8 cellular contexts compared by ENCODE assay signal in the genomic region with DNA sequence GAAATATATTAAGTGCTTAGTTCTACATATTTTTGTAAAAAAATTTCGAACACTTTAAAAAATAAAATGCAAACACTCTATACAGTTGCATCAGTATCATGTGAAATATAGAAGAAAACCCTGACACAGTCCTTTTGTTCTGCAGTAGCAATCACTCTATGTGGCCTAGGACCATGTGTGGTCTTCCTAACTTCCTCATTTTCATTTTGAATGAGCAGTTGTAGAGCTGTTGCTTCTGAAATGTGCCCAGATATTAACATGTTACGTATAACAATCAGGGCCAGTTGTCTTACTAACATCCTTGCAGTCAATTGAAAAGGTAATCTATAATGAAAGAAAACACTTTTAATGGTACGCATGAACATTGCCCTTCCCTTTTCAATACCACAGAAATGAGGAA.
A peak's percentile ranks its signal among the peaks of the same experiment; 100 is the strongest.
DNase-seq lines count a peak whose midpoint lies in the region; ATAC-seq and TF ChIP-seq lines count a peak whose summit lies in the region.
"Had no signal": no experiment of that assay in that cellular context is flagged by ENCODE, and none has a peak within 500 bp of the region (broad histone marks: within the 10 kb centered on the region; RNA-seq: fewer than 3 reads in every experiment).

No MANE protein-coding gene starts in this region.

- no peak for TF ChIP-seq CTCF in uterus (IDR thresholded peaks at IDR 0.05)

- H3K9me3 ChIP-seq in uterus: no peaks in the 10 kb centered on the region

- no peaks in the 10 kb centered on the region for H3K4me1 ChIP-seq in uterus

- H3K27me3 ChIP-seq in uterus: no peaks in the 10 kb centered on the region

- ATAC-seq in GM19351 (IDR thresholded peaks at IDR 0.05; ENCODE audit: unreplicated experiment) (peak; percentile 69), HG02870 (IDR thresholded peaks at IDR 0.05; ENCODE audit: unreplicated experiment) (peak; percentile 35), sciatic nerve (peak; percentile 65)

- no peak for TF ChIP-seq POLR2A in uterus (IDR thresholded peaks at IDR 0.05)

- DNase-seq in MV-4-11 (lab: John Stamatoyannopoulos, UW): peak; percentile 83
- no peak for DNase-seq in sciatic nerve (ENCODE audit: low spot score)
- DNase-seq in cerebellar nuclear complex (lab: John Stamatoyannopoulos, UW): no peak
- DNase-seq in NCI-H510A treated with DMSO at 0.1 percent for 48 hours (lab: John Stamatoyannopoulos, UW): no peak
- no peak for DNase-seq in uterus
- DNase-seq: NCI-H510A had no signal

- no peak overlapping the region for H3K4me3 ChIP-seq in uterus

- H3K27ac ChIP-seq in uterus: no peak overlapping the region

- H3K36me3 ChIP-seq in uterus: no peaks in the 10 kb centered on the region

- intact Hi-C loops in sciatic nerve (cut with DNase I): no loop called here
- intact Hi-C loops in uterus (cut with DNase I; ENCODE audit: low total_unique reads): no loop called here
